In genomic region chr16:66291833-66292232, GRCh38 we compare ENCODE assay signal across 21 cellular contexts.
"Had no signal": no experiment of that assay in that cellular context is flagged by ENCODE, and none has a peak within 500 bp of the region (broad histone marks: within the 10 kb centered on the region; RNA-seq: fewer than 3 reads in every experiment).

No MANE protein-coding gene starts in this region.

- DNase-seq: colonic mucosa; effector CD4-positive, alpha-beta T cell; gastrocnemius medialis; glutamatergic neuron; mammary epithelial cell; mucosa of descending colon; right cardiac atrium; stimulated activated CD4-positive, alpha-beta T cell treated with anti-CD3 and anti-CD28 coated beads, Interleukin-2, amount 100 ng/mL, for 48 hours; stimulated activated naive CD4-positive, alpha-beta T cell treated with Interleukin-2 at 50 U/mL for 16 hours; thyroid gland had no signal

- H3K4me3 Mint-ChIP-seq: endodermal cell; naive thymus-derived CD8-positive, alpha-beta T cell; neural crest cell had no signal

- H3K27me3 ChIP-seq: colonic mucosa, gastrocnemius medialis, ovary, thyroid gland, upper lobe of left lung, vagina had no signal

- FAIRE-seq: endothelial cell of umbilical vein had no signal

- H3K27ac Mint-ChIP-seq: endodermal cell; naive thymus-derived CD8-positive, alpha-beta T cell; progenitor cell of endocrine pancreas had no signal

- H3K4me3 ChIP-seq: colonic mucosa, gastrocnemius medialis, mucosa of descending colon, ovary, smooth muscle cell, suprapubic skin, thyroid gland, upper lobe of left lung, vagina had no signal

- H3K4me1 Mint-ChIP-seq: endodermal cell; naive thymus-derived CD8-positive, alpha-beta T cell had no signal

- H3K27ac ChIP-seq: colonic mucosa, gastrocnemius medialis, ovary, suprapubic skin, thyroid gland, upper lobe of left lung, vagina had no signal

- H3K9me3 ChIP-seq: colonic mucosa, gastrocnemius medialis, mucosa of descending colon, ovary, suprapubic skin, thyroid gland, upper lobe of left lung, vagina had no signal

- H3K36me3 ChIP-seq: colonic mucosa, gastrocnemius medialis, ovary, suprapubic skin, thyroid gland, upper lobe of left lung, vagina had no signal

- H3K36me3 Mint-ChIP-seq: naive thymus-derived CD8-positive, alpha-beta T cell had no signal

- ATAC-seq: gastrocnemius medialis; left lobe of liver; mucosa of descending colon; naive thymus-derived CD8-positive, alpha-beta T cell; right cardiac atrium had no signal

- H3K9me3 Mint-ChIP-seq: endodermal cell; naive thymus-derived CD8-positive, alpha-beta T cell; neural crest cell had no signal

- H3K4me1 ChIP-seq: colonic mucosa, gastrocnemius medialis, suprapubic skin, thyroid gland, upper lobe of left lung, vagina had no signal
